In the genomic region with DNA sequence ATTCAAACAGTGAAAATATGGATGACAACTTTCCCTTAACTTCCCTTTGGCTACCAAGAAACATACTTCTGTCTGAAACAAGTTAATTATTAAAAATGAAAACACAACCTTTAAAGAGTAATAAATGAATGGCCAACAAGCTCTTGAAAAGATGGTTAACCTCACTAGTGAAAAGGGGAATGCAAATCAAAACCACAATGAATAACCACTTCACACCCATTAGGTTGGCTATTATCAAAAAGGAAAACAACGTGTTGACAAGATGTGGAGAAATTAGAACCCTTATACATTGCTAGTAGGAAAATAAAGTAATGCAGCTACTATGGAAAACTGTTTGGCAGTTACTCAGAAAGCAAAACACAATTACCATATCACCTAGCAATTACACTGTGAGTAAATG, we compare ENCODE assay signal across 10 cellular contexts. TPM values are rescaled to one million over a fixed set of nuclear protein-coding genes. Genes with fewer than 3 reads are reported as not detected.
DNase-seq lines count a peak whose midpoint lies in the region; ATAC-seq, FAIRE-seq and TF ChIP-seq lines count a peak whose summit lies in the region.
"Had no signal": no experiment of that assay in that cellular context is flagged by ENCODE, and none has a peak within 500 bp of the region (broad histone marks: within the 10 kb centered on the region; RNA-seq: fewer than 3 reads in every experiment).

No MANE protein-coding gene starts in this region.

- no peak for TF ChIP-seq CTCF in kidney (IDR thresholded peaks at IDR 0.05; ENCODE audit: borderline replicate concordance, extremely low read depth, insufficient read depth)

- no peak for DNase-seq in kidney
- no peak for DNase-seq in NCI-H2029 treated with DMSO at 0.1 percent for 48 hours (lab: John Stamatoyannopoulos, UW)
- DNase-seq in ureter (ENCODE audit: low spot score), result no peak
- DNase-seq in activated gamma-delta T cell treated with Interleukin-2 at 50 U/mL for 16 hours, result no peak
- DNase-seq: left ventricle myocardium inferior, NCI-H446, right lobe of liver had no signal

- no peaks in the 10 kb centered on the region for H3K36me3 ChIP-seq in kidney (ENCODE audit: control insufficient read depth in 1 of 2, insufficient read depth in 2 of 2, low read length in 2 of 2)
- H3K36me3 ChIP-seq: left ventricle myocardium inferior, right lobe of liver had no signal

- H3K4me1 ChIP-seq in kidney (ENCODE audit: control insufficient read depth in 1 of 2, insufficient read depth in 1 of 2, low read depth in 1 of 2, low read length in 2 of 2), result peaks cover 0 to 3% of the 10 kb centered on the region in 2 donors
- H3K4me1 ChIP-seq: right lobe of liver had no signal

- FAIRE-seq in kidney (lab: Jason Lieb, UNC), result peak; percentile 32

- H3K9me3 ChIP-seq in kidney (ENCODE audit: control insufficient read depth in 1 of 2, low read length in 2 of 2), result no peaks in the 10 kb centered on the region
- H3K9me3 ChIP-seq: right lobe of liver had no signal

- ATAC-seq in GM18907 (IDR thresholded peaks at IDR 0.05; ENCODE audit: unreplicated experiment) (peak; percentile 92), GM21619 (IDR thresholded peaks at IDR 0.05; ENCODE audit: unreplicated experiment) (peak; percentile 94), HG03432 (IDR thresholded peaks at IDR 0.05; ENCODE audit: unreplicated experiment) (peak; percentile 94)
- ATAC-seq: right lobe of liver had no signal

- H3K4me3 ChIP-seq in kidney (ENCODE audit: low read length in 2 of 2), result no peak overlapping the region
- H3K4me3 ChIP-seq: left ventricle myocardium inferior, right lobe of liver had no signal

- intact Hi-C loops in kidney (cut with DNase I), result no loop called here

- no peak overlapping the region for H3K27ac ChIP-seq in kidney (ENCODE audit: low read depth in 2 of 2, low read length in 2 of 2)
- H3K27ac ChIP-seq: left ventricle myocardium inferior, right lobe of liver had no signal

- no peak overlapping the region for H3K9ac ChIP-seq in kidney (ENCODE audit: low read length in 2 of 2)

RNA-seq across cellular contexts. Expression of gene COP1, which starts 14.1 kb away (rescaled TPM):
- total RNA-seq in kidney (38.3 TPM), ureter (60.6 TPM)
- polyA plus RNA-seq in kidney (ENCODE audit: insufficient read depth, low read depth, low replicate concordance), result 40.2 TPM
